Comparison of ENCODE assay signal across 29 cellular contexts in genomic region chr1:40856656-40857302, GRCh38. TPM values are rescaled to one million over a fixed set of nuclear protein-coding genes. Genes with fewer than 3 reads are reported as not detected.
"Had no signal": no experiment of that assay in that cellular context is flagged by ENCODE, and none has a peak within 500 bp of the region (broad histone marks: within the 10 kb centered on the region; RNA-seq: fewer than 3 reads in every experiment).

No MANE protein-coding gene starts in this region.

- DNase-seq: activated CD4-positive, alpha-beta T cell treated with anti-CD3 and anti-CD28 coated beads for 36 hours; activated CD4-positive, alpha-beta T cell treated with anti-CD3 and anti-CD28 coated beads, Interleukin-2, amount 10 ng/mL, durations not matched to agents 7 days and 5 days; activated CD4-positive, alpha-beta T cell treated with anti-CD3 and anti-CD28 coated beads, Interleukin-2, amount 50 U/mL, for 48 hours; activated CD8-positive, alpha-beta T cell treated with anti-CD3 and anti-CD28 coated beads, Interleukin-2, amount 10 ng/mL, durations not matched to agents 7 days and 5 days; activated gamma-delta T cell; activated naive CD4-positive, alpha-beta T cell treated with Interleukin-2 at 50 U/mL for 16 hours; activated naive CD8-positive, alpha-beta T cell treated with anti-CD3 and anti-CD28 coated beads, Interleukin-2, amount 10 ng/mL, durations not matched to agents 7 days and 5 days; activated T-cell treated with anti-CD3 and anti-CD28 coated beads, Interleukin-2, amount 50 U/mL, for 24 hours; amygdala; NCI-H1436; NCI-H1694; NCI-H1930; NCI-H2081 treated with DMSO at 0.1 percent for 48 hours; NCI-H226; NCI-H526; NCI-H748 treated with DMSO at 0.1 percent for 48 hours; SHP77 had no signal

- ATAC-seq: activated CD4-positive, alpha-beta T cell treated with anti-CD3 and anti-CD28 coated beads for 36 hours; activated CD4-positive, CD25-positive, alpha-beta regulatory T cell treated with anti-CD3 and anti-CD28 coated beads, Interleukin-2, amount 50 U/mL, for 24 hours; activated CD8-positive, alpha-beta T cell treated with anti-CD3 and anti-CD28 coated beads, Interleukin-2, amount 10 ng/mL, durations not matched to agents 7 days and 5 days; Panc1; WTC11 had no signal

- H3K27me3 ChIP-seq: ascending aorta, SJCRH30 had no signal

- H3K36me3 Mint-ChIP-seq: activated naive CD4-positive, alpha-beta T cell treated with anti-CD3 and anti-CD28 coated beads, Interleukin-2, amount 50 U/mL, for 24 hours; activated naive CD8-positive, alpha-beta T cell treated with anti-CD3 and anti-CD28 coated beads, Interleukin-2, amount 10 ng/mL, durations not matched to agents 7 days and 5 days; WTC11 had no signal

- H3K27me3 Mint-ChIP-seq: activated naive CD4-positive, alpha-beta T cell treated with anti-CD3 and anti-CD28 coated beads, Interleukin-2, amount 50 U/mL, for 24 hours; central memory CD8-positive, alpha-beta T cell had no signal

- H3K9me3 ChIP-seq: ascending aorta, SJCRH30 had no signal

- H3K4me3 ChIP-seq: ascending aorta, cardiac muscle cell, SJCRH30, SK-N-MC had no signal

- H3K4me3 Mint-ChIP-seq: activated CD4-positive, alpha-beta T cell treated with anti-CD3 and anti-CD28 coated beads for 36 hours; activated CD4-positive, alpha-beta T cell treated with anti-CD3 and anti-CD28 coated beads, Interleukin-2, amount 10 ng/mL, durations not matched to agents 7 days and 5 days; activated CD8-positive, alpha-beta T cell treated with anti-CD3 and anti-CD28 coated beads, Interleukin-2, amount 10 ng/mL, durations not matched to agents 7 days and 5 days; activated naive CD4-positive, alpha-beta T cell treated with anti-CD3 and anti-CD28 coated beads, Interleukin-2, amount 50 U/mL, for 24 hours; activated naive CD8-positive, alpha-beta T cell treated with anti-CD3 and anti-CD28 coated beads, Interleukin-2, amount 10 ng/mL, durations not matched to agents 7 days and 5 days; activated T-cell treated with anti-CD3 and anti-CD28 coated beads, Interleukin-2, amount 50 U/mL, for 24 hours; central memory CD8-positive, alpha-beta T cell; T-helper 1 cell treated with Interleukin-12 subunit alpha and Interleukin-12 subunit beta and Interleukin-4 antibody, amounts not matched to agents 30 μg/mL and 1 μg/mL, for 36 hours; T-helper 2 cell treated with Interferon-gamma antibody and Interleukin-4, amounts not matched to agents 5 μg/mL and 100 μg/mL, for 36 hours; WTC11 had no signal

- H3K27ac ChIP-seq: ascending aorta, cardiac muscle cell, SJCRH30, SK-N-MC had no signal

- H3K36me3 ChIP-seq: ascending aorta, cardiac muscle cell, SJCRH30 had no signal

- H3K9me3 Mint-ChIP-seq: activated CD4-positive, alpha-beta T cell treated with anti-CD3 and anti-CD28 coated beads, Interleukin-2, amount 10 ng/mL, durations not matched to agents 7 days and 5 days; activated naive CD4-positive, alpha-beta T cell treated with anti-CD3 and anti-CD28 coated beads, Interleukin-2, amount 50 U/mL, for 24 hours; activated naive CD8-positive, alpha-beta T cell treated with anti-CD3 and anti-CD28 coated beads, Interleukin-2, amount 10 ng/mL, durations not matched to agents 7 days and 5 days; activated T-cell treated with anti-CD3 and anti-CD28 coated beads, Interleukin-2, amount 50 U/mL, for 24 hours; activated T-helper 2 cell treated with anti-CD3 and anti-CD28 coated beads, Interferon-gamma antibody, Interleukin-2, Interleukin-4, amounts not matched to agents 10 μg/mL and 5 μg/mL and 100 μg/mL, durations not matched to agents 14 hours and 24 hours and 36 hours; central memory CD8-positive, alpha-beta T cell; T-helper 1 cell treated with Interleukin-12 subunit alpha and Interleukin-12 subunit beta and Interleukin-4 antibody, amounts not matched to agents 30 μg/mL and 1 μg/mL, for 36 hours; T-helper 2 cell treated with Interferon-gamma antibody and Interleukin-4, amounts not matched to agents 5 μg/mL and 100 μg/mL, for 36 hours; WTC11 had no signal

- H3K27ac Mint-ChIP-seq: activated CD4-positive, alpha-beta T cell treated with anti-CD3 and anti-CD28 coated beads for 36 hours; activated CD4-positive, alpha-beta T cell treated with anti-CD3 and anti-CD28 coated beads, Interleukin-2, amount 10 ng/mL, durations not matched to agents 7 days and 5 days; activated CD8-positive, alpha-beta T cell treated with anti-CD3 and anti-CD28 coated beads, Interleukin-2, amount 10 ng/mL, durations not matched to agents 7 days and 5 days; activated naive CD4-positive, alpha-beta T cell treated with anti-CD3 and anti-CD28 coated beads, Interleukin-2, amount 50 U/mL, for 24 hours; activated naive CD8-positive, alpha-beta T cell treated with anti-CD3 and anti-CD28 coated beads, Interleukin-2, amount 10 ng/mL, durations not matched to agents 7 days and 5 days; activated T-cell treated with anti-CD3 and anti-CD28 coated beads, Interleukin-2, amount 50 U/mL, for 24 hours; activated T-helper 2 cell treated with anti-CD3 and anti-CD28 coated beads, Interferon-gamma antibody, Interleukin-2, Interleukin-4, amounts not matched to agents 10 μg/mL and 5 μg/mL and 100 μg/mL, durations not matched to agents 14 hours and 24 hours and 36 hours; T-helper 1 cell treated with Interleukin-12 subunit alpha and Interleukin-12 subunit beta and Interleukin-4 antibody, amounts not matched to agents 30 μg/mL and 1 μg/mL, for 36 hours; T-helper 2 cell treated with Interferon-gamma antibody and Interleukin-4, amounts not matched to agents 5 μg/mL and 100 μg/mL, for 36 hours; WTC11 had no signal

RNA-seq across cellular contexts. Expression of gene CITED4, which starts 5.4 kb away (rescaled TPM):
- total RNA-seq: SJCRH30 had no signal
